ENCODE assay signal across 11 cellular contexts in the genomic region with DNA sequence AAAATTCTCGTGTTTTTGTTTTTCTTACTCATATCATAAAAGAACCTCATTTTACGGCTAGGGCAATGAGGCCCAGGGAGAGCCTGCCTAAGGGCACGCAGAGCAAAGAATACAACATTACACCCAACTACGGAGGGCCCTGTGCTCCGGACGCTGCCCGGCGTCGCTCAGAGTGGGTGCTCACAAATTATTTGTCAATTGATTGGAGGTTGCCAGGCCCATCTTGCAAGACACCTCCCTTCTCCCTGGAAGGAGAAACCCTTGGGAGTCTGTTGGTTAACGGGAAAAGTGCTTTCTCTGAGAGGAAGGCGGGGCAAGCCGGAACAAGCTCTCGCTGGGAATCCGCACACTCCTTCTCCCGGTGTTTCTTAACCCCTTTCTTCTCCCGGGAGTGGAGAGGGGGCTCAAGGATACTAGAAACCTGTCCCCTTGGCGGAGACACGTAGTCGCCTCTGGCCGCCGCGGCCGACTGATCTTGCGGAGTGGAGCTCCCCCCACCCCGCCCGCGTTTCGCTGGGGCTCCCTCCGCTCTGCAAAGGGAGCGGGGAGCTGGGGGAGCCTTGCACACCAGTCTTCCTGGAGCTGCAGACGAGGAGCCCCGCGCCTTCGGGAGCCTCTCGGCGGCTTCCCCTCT.
DNase-seq lines count a peak whose midpoint lies in the region; ATAC-seq and TF ChIP-seq lines count a peak whose summit lies in the region.
"Had no signal": no experiment of that assay in that cellular context is flagged by ENCODE, and none has a peak within 500 bp of the region (broad histone marks: within the 10 kb centered on the region; RNA-seq: fewer than 3 reads in every experiment).

No MANE protein-coding gene starts in this region.

- no peak overlapping the region for H3K27ac Mint-ChIP-seq in activated CD8-positive, alpha-beta T cell treated with anti-CD3 and anti-CD28 coated beads for 36 hours
- H3K27ac Mint-ChIP-seq: stimulated activated naive B cell treated with anti-CD40 and anti-IgM and Interleukin-4, amounts not matched to agents 10 μg/mL and 1 μg/mL and 100 μg/mL, for 72 hours had no signal

- no peaks in the 10 kb centered on the region for H3K36me3 Mint-ChIP-seq in activated CD8-positive, alpha-beta T cell treated with anti-CD3 and anti-CD28 coated beads for 36 hours (ENCODE audit: low read depth)
- H3K36me3 Mint-ChIP-seq: stimulated activated naive B cell treated with anti-CD40 and anti-IgM and Interleukin-4, amounts not matched to agents 10 μg/mL and 1 μg/mL and 100 μg/mL, for 72 hours had no signal

- no peaks in the 10 kb centered on the region for H3K9me3 Mint-ChIP-seq in activated CD8-positive, alpha-beta T cell treated with anti-CD3 and anti-CD28 coated beads for 36 hours
- H3K9me3 Mint-ChIP-seq: stimulated activated naive B cell treated with anti-CD40 and anti-IgM and Interleukin-4, amounts not matched to agents 10 μg/mL and 1 μg/mL and 100 μg/mL, for 72 hours had no signal

- intact Hi-C loops in esophagus muscularis mucosa (cut with DNase I) = no loop called here
- intact Hi-C loops in testis (cut with DNase I; ENCODE audit: low total_unique reads) = no loop called here
- intact Hi-C loops in activated CD8-positive, alpha-beta T cell treated with anti-CD3 and anti-CD28 coated beads for 36 hours (cut with micrococcal nuclease) = no loop called here
- intact Hi-C loops in adrenal gland (cut with DNase I) = no loop called here

- H3K36me3 ChIP-seq in Peyer's patch (no peaks in the 10 kb centered on the region), esophagus muscularis mucosa (no peaks in the 10 kb centered on the region), testis (ENCODE audit: low read depth, missing control alignments) (no peaks in the 10 kb centered on the region), adrenal gland (replicated peaks in 1 of 2) (no peaks in the 10 kb centered on the region)
- H3K36me3 ChIP-seq: pancreas, SJCRH30 had no signal

- POLR2A ChIA-PET in activated CD8-positive, alpha-beta T cell treated with anti-CD3 and anti-CD28 coated beads for 36 hours (lab: Charles Lee) = no interaction called here

- no peak overlapping the region for H3K27ac ChIP-seq in Peyer's patch
- H3K27ac ChIP-seq in esophagus muscularis mucosa (replicated peaks in 1 of 4) = no peak overlapping the region
- H3K27ac ChIP-seq in testis = no peak overlapping the region
- no peak overlapping the region for H3K27ac ChIP-seq in adrenal gland
- H3K27ac ChIP-seq: pancreas, SJCRH30 had no signal

- peak overlapping the region in 3 of 4 donors; percentile 9 to 54 (median 43) for H3K4me3 ChIP-seq in Peyer's patch
- H3K4me3 ChIP-seq in esophagus muscularis mucosa = peak overlapping the region; percentile 50 to 61 (median 53)
- peak overlapping the region; percentile 49 to 60 for H3K4me3 ChIP-seq in testis
- peak overlapping the region in 1 of 4 donors; percentile 42 for H3K4me3 ChIP-seq in adrenal gland
- H3K4me3 ChIP-seq: SJCRH30 had no signal

- H3K4me1 Mint-ChIP-seq in activated CD8-positive, alpha-beta T cell treated with anti-CD3 and anti-CD28 coated beads for 36 hours (ENCODE audit: low read depth) = peaks cover 2% of the 10 kb centered on the region
- H3K4me1 Mint-ChIP-seq: stimulated activated naive B cell treated with anti-CD40 and anti-IgM and Interleukin-4, amounts not matched to agents 10 μg/mL and 1 μg/mL and 100 μg/mL, for 72 hours had no signal

- H3K27me3 ChIP-seq in Peyer's patch = peaks cover 0 to 4% of the 10 kb centered on the region in 2 donors
- peaks cover 0 to 87% (median 17%) of the 10 kb centered on the region in 4 donors for H3K27me3 ChIP-seq in esophagus muscularis mucosa
- no peaks in the 10 kb centered on the region for H3K27me3 ChIP-seq in testis
- H3K27me3 ChIP-seq in adrenal gland = peaks cover 28% of the 10 kb centered on the region
- H3K27me3 ChIP-seq: SJCRH30 had no signal

- ATAC-seq in activated CD8-positive, alpha-beta T cell treated with anti-CD3 and anti-CD28 coated beads for 36 hours = no peak
- ATAC-seq in GM18519 (IDR thresholded peaks at IDR 0.05; ENCODE audit: low FRiP score, unreplicated experiment) = no peak
- ATAC-seq in GM21360 (IDR thresholded peaks at IDR 0.05; ENCODE audit: unreplicated experiment) = no peak
- ATAC-seq: stimulated activated naive B cell treated with anti-CD40 and anti-IgM and Interleukin-4, amounts not matched to agents 10 μg/mL and 1 μg/mL and 100 μg/mL, for 72 hours had no signal

- peaks cover 38% of the 10 kb centered on the region for H3K27me3 Mint-ChIP-seq in activated CD8-positive, alpha-beta T cell treated with anti-CD3 and anti-CD28 coated beads for 36 hours

- CTCF ChIA-PET in activated CD8-positive, alpha-beta T cell treated with anti-CD3 and anti-CD28 coated beads for 36 hours (lab: Charles Lee) = no interaction called here

- H3K4me1 ChIP-seq in Peyer's patch (peaks cover 0 to 25% (median 0%) of the 10 kb centered on the region in 4 donors), esophagus muscularis mucosa (peaks cover 0 to 29% (median 28%) of the 10 kb centered on the region in 4 donors), testis (peaks cover 15% of the 10 kb centered on the region), adrenal gland (replicated peaks in 1 of 2) (no peaks in the 10 kb centered on the region)
- H3K4me1 ChIP-seq: pancreas, SJCRH30 had no signal

- TF ChIP-seq EP300 in esophagus muscularis mucosa (IDR thresholded peaks at IDR 0.05) = no peak

- TF ChIP-seq POLR2A in Peyer's patch (IDR thresholded peaks at IDR 0.05) = no peak
- TF ChIP-seq POLR2A in esophagus muscularis mucosa (IDR thresholded peaks at IDR 0.05; ENCODE audit: low read depth) = no peak
- TF ChIP-seq POLR2A in testis (IDR thresholded peaks at IDR 0.05) = no peak
- TF ChIP-seq POLR2A in adrenal gland (IDR thresholded peaks at IDR 0.05) = no peak

- WGBS in esophagus muscularis mucosa = 6% methylated on average over 36 of the region's 36 CpGs
- 2% methylated on average over 24 to 36 of the region's 36 CpGs for WGBS in testis, 2 donors
- WGBS in adrenal gland, 4 donors = 3 to 14% (median 7%) methylated on average over 10 to 36 of the region's 36 CpGs

- no peaks in the 10 kb centered on the region for H3K9me3 ChIP-seq in Peyer's patch
- no peaks in the 10 kb centered on the region for H3K9me3 ChIP-seq in esophagus muscularis mucosa
- no peaks in the 10 kb centered on the region for H3K9me3 ChIP-seq in testis
- H3K9me3 ChIP-seq in adrenal gland (replicated peaks in 1 of 3) = no peaks in the 10 kb centered on the region
- H3K9me3 ChIP-seq: pancreas, SJCRH30 had no signal

- TF ChIP-seq CTCF in Peyer's patch (IDR thresholded peaks at IDR 0.05) (no peak), esophagus muscularis mucosa (IDR thresholded peaks at IDR 0.05) (no peak), testis (IDR thresholded peaks at IDR 0.05) (no peak), adrenal gland (IDR thresholded peaks at IDR 0.05) (no peak)
- TF ChIP-seq CTCF in activated CD8-positive, alpha-beta T cell treated with anti-CD3 and anti-CD28 coated beads for 36 hours (IDR thresholded peaks at IDR 0.05) = no peak

- no peak for DNase-seq in Peyer's patch
- DNase-seq in esophagus muscularis mucosa (ENCODE audit: extremely low spot score) = no peak
- peak; percentile 9 for DNase-seq in midbrain (lab: John Stamatoyannopoulos, UW)
- DNase-seq in testis = peak; percentile 19
- DNase-seq in activated CD8-positive, alpha-beta T cell treated with anti-CD3 and anti-CD28 coated beads for 36 hours = no peak
- DNase-seq in adrenal gland = no peak
- DNase-seq: SJCRH30; stimulated activated naive B cell treated with anti-CD40 and anti-IgM and Interleukin-4, amounts not matched to agents 10 μg/mL and 1 μg/mL and 100 μg/mL, for 72 hours had no signal

- H3K4me3 Mint-ChIP-seq in activated CD8-positive, alpha-beta T cell treated with anti-CD3 and anti-CD28 coated beads for 36 hours = no peak overlapping the region
- H3K4me3 Mint-ChIP-seq: stimulated activated naive B cell treated with anti-CD40 and anti-IgM and Interleukin-4, amounts not matched to agents 10 μg/mL and 1 μg/mL and 100 μg/mL, for 72 hours had no signal

Comparison
In these comparisons a context has a peak if more than half of its experiments do, and no peak if none do; other contexts are left out.
1. DNase-seq: peak in midbrain (single experiment) and testis (single experiment); none in Peyer's patch (0 of 3), esophagus muscularis mucosa (single experiment), activated CD8-positive, alpha-beta T cell treated with anti-CD3 and anti-CD28 coated beads for 36 hours (single experiment) and adrenal gland (0 of 7).